ENCODE assay signal across 8 cellular contexts in the genomic region with DNA sequence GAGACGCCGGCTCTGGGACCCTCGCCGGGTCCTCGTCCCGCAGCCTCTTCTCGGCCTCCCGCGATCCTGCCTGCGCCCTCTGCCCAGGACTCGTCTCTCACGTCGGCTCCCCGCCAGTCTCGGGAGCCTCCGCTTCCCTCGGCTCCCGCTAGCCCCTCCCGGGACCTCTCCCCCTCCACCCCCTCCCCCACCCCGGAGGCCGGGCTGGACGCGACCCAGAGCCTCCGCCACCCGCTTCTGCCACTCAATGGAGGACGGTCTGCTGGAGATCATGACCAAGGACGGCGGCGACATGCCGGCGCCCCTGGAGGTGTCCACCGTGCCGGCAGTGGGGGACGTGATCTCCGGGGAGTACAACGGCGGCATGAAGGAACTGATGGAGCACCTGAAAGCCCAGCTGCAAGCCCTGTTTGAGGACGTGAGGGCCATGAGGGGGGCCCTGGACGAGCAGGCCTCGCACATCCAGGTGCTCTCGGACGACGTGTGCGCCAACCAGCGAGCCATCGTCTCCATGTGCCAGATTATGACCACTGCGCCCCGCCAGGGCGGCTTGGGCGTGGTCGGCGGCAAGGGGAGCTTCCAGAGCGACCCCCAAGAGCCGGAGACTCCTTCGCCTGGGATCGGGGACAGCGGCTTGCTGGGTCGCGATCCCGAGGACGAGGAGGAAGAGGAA. TPM values are rescaled to one million over a fixed set of nuclear protein-coding genes. Genes with fewer than 3 reads are reported as not detected.
DNase-seq lines count a peak whose midpoint lies in the region; ATAC-seq and TF ChIP-seq lines count a peak whose summit lies in the region.

No MANE protein-coding gene starts in this region.

- no peaks in the 10 kb centered on the region for H3K36me3 Mint-ChIP-seq in activated naive CD8-positive, alpha-beta T cell treated with anti-CD3 and anti-CD28 coated beads, Interleukin-2, amount 10 ng/mL, durations not matched to agents 7 days and 5 days

- peak overlapping the region; percentile 64 for H3K4me3 Mint-ChIP-seq in activated naive CD8-positive, alpha-beta T cell treated with anti-CD3 and anti-CD28 coated beads, Interleukin-2, amount 10 ng/mL, durations not matched to agents 7 days and 5 days

- H3K4me1 Mint-ChIP-seq in activated naive CD8-positive, alpha-beta T cell treated with anti-CD3 and anti-CD28 coated beads, Interleukin-2, amount 10 ng/mL, durations not matched to agents 7 days and 5 days: peaks cover 15% of the 10 kb centered on the region

- POLR2A ChIA-PET in activated naive CD8-positive, alpha-beta T cell treated with anti-CD3 and anti-CD28 coated beads, Interleukin-2, amount 10 ng/mL, durations not matched to agents 7 days and 5 days (lab: Charles Lee): interaction anchor here (1.0 to 1.7 kb wide), 3 partner anchors 13 to 27 kb away, joined by 3 to 10 read pairs (median 5); a partner anchor contains a TSS

- ATAC-seq in HG02642 (IDR thresholded peaks at IDR 0.05; ENCODE audit: poor library complexity, unreplicated experiment) (peak; percentile 2), left colon (peak; percentile 23)
- ATAC-seq in activated naive CD8-positive, alpha-beta T cell treated with anti-CD3 and anti-CD28 coated beads, Interleukin-2, amount 10 ng/mL, durations not matched to agents 7 days and 5 days (ENCODE audit: low read depth): peak; percentile 5

- H3K9me3 Mint-ChIP-seq in activated naive CD8-positive, alpha-beta T cell treated with anti-CD3 and anti-CD28 coated beads, Interleukin-2, amount 10 ng/mL, durations not matched to agents 7 days and 5 days: no peaks in the 10 kb centered on the region

- H3K27ac Mint-ChIP-seq in activated naive CD8-positive, alpha-beta T cell treated with anti-CD3 and anti-CD28 coated beads, Interleukin-2, amount 10 ng/mL, durations not matched to agents 7 days and 5 days: no peak overlapping the region

- H3K36me3 ChIP-seq in testis (ENCODE audit: low read depth, missing control alignments): no peaks in the 10 kb centered on the region

- TF ChIP-seq CTCF in 22Rv1 (IDR thresholded peaks at IDR 0.05) (peak; percentile 8), testis (IDR thresholded peaks at IDR 0.05) (peak in 1 of 3 experiments; percentile 4)

- H3K27me3 Mint-ChIP-seq in activated naive CD8-positive, alpha-beta T cell treated with anti-CD3 and anti-CD28 coated beads, Interleukin-2, amount 10 ng/mL, durations not matched to agents 7 days and 5 days: peaks cover 47% of the 10 kb centered on the region

- no peaks in the 10 kb centered on the region for H3K9me3 ChIP-seq in testis

- intact Hi-C loops in left colon (cut with DNase I, micrococcal nuclease) (no loop called here), testis (cut with DNase I; ENCODE audit: low total_unique reads) (no loop called here)

- DNase-seq in activated naive CD8-positive, alpha-beta T cell treated with anti-CD3 and anti-CD28 coated beads, Interleukin-2, amount 10 ng/mL, durations not matched to agents 7 days and 5 days: no peak
- peak in 1 of 2 donors; percentile 16 for DNase-seq in left colon
- DNase-seq in testis: no peak
- DNase-seq in Ammon's horn (ENCODE audit: low spot score): no peak
- DNase-seq in DMS114 treated with DMSO at 0.1 percent for 48 hours (lab: John Stamatoyannopoulos, UW; ENCODE audit: unreplicated experiment): no peak
- no peak for DNase-seq in NCI-H1092 (lab: John Stamatoyannopoulos, UW)

- H3K4me1 ChIP-seq in testis: peaks cover 9% of the 10 kb centered on the region

- H3K27me3 ChIP-seq in testis: no peaks in the 10 kb centered on the region

- peak overlapping the region; percentile 60 to 75 for H3K4me3 ChIP-seq in testis

- no peak for TF ChIP-seq POLR2A in testis (IDR thresholded peaks at IDR 0.05)

- H3K27ac ChIP-seq in 22Rv1: no peak overlapping the region
- H3K27ac ChIP-seq in testis: no peak overlapping the region

- 1% methylated on average over 42 of the region's 61 CpGs; no CpG with 5 or more reads in 1 of the 2 donors for WGBS in testis, 2 donors

RNA-seq across cellular contexts. Expression of a gene that starts 0.6 kb away (rescaled TPM):
- total RNA-seq in activated naive CD8-positive, alpha-beta T cell treated with anti-CD3 and anti-CD28 coated beads, Interleukin-2, amount 10 ng/mL, durations not matched to agents 7 days and 5 days: under 1 TPM; 0.57 to 0.58 TPM
- total RNA-seq in left colon (under 1 TPM; 0.15 to 0.50 TPM), testis (1 to 10 TPM; 6.9 to 8.0 TPM)
- polyA plus RNA-seq in testis (ENCODE audit: insufficient read depth, low read depth, low replicate concordance): 7.8 TPM

RNA-seq across cellular contexts. Expression of a gene that starts 19.1 kb away (rescaled TPM):
- not detected for total RNA-seq in activated naive CD8-positive, alpha-beta T cell treated with anti-CD3 and anti-CD28 coated beads, Interleukin-2, amount 10 ng/mL, durations not matched to agents 7 days and 5 days
- total RNA-seq in left colon: not detected
- not detected for total RNA-seq in testis
- 0.66 TPM for polyA plus RNA-seq in testis (ENCODE audit: insufficient read depth, low read depth, low replicate concordance)

RNA-seq across cellular contexts. Expression of a gene that starts 26.7 kb away (rescaled TPM):
- 10 to 100 TPM; 47.6 to 53.9 TPM for total RNA-seq in activated naive CD8-positive, alpha-beta T cell treated with anti-CD3 and anti-CD28 coated beads, Interleukin-2, amount 10 ng/mL, durations not matched to agents 7 days and 5 days
- total RNA-seq in left colon (10 to 100 TPM; 47.9 to 49.0 TPM), testis (10 to 100 TPM; 34.7 to 55.4 TPM)
- 46.8 TPM for polyA plus RNA-seq in testis (ENCODE audit: insufficient read depth, low read depth, low replicate concordance)

Comparison
In these comparisons a context has a peak if more than half of its experiments do, and no peak if none do; other contexts are left out.
1. RNA of a gene that starts 0.6 kb away (total RNA-seq): 6.9 to 8.0 TPM in testis; 0.57 to 0.58 TPM in activated naive CD8-positive, alpha-beta T cell treated with anti-CD3 and anti-CD28 coated beads, Interleukin-2, amount 10 ng/mL, durations not matched to agents 7 days and 5 days and 0.15 to 0.50 TPM in left colon; every median in the first group is over 4 times any median in the second.
2. Peak in every context shown above with its lines, with median percentiles within 50 percentile points of each other: ATAC-seq.